Comparison of ENCODE assay signal across 13 cellular contexts in the genomic region with DNA sequence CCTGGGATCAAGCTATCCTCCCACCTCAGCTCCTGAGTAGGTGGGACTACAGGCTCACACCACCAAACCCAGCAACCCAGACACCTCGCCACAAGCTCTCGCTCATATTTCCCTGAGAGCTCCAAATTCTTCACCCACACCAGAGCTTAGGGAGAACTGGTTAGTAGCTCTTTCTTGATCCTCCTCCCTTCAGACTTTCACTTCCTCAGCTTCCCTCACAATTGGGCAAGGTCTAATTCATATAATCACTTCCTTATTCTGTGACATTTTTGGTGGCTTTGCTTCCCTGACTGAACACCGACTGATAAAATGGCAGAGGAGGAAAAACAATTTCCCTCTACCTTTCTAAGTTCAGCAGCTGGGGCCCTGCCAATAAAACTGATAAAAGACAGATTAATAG.
DNase-seq lines count a peak whose midpoint lies in the region; ATAC-seq and TF ChIP-seq lines count a peak whose summit lies in the region.
"Had no signal": no experiment of that assay in that cellular context is flagged by ENCODE, and none has a peak within 500 bp of the region (broad histone marks: within the 10 kb centered on the region; RNA-seq: fewer than 3 reads in every experiment).

No MANE protein-coding gene starts in this region.

- no peak for TF ChIP-seq CTCF in mucosa of descending colon (IDR thresholded peaks at IDR 0.05)
- no peak for TF ChIP-seq CTCF in PC-3 (conservative IDR thresholded peaks at IDR 0.05; ENCODE audit: low read depth, low read length)

- no peaks in the 10 kb centered on the region for H3F3A ChIP-seq in PC-3 (ENCODE audit: low read length, unreplicated experiment)

- peaks cover 0 to 2% (median 0%) of the 10 kb centered on the region in 5 donors for H3K9me3 Mint-ChIP-seq in CD8-positive, alpha-beta memory T cell
- H3K9me3 Mint-ChIP-seq: activated naive CD4-positive, alpha-beta T cell treated with anti-CD3 and anti-CD28 coated beads, Interleukin-2, amount 50 U/mL, for 24 hours had no signal

- H3K9me2 ChIP-seq in Karpas-422 (replicated peaks; ENCODE audit: insufficient read depth, low read length) (no peaks in the 10 kb centered on the region), PC-3 (replicated peaks; ENCODE audit: low read length) (no peaks in the 10 kb centered on the region)

- peaks cover 10 to 41% of the 10 kb centered on the region in 2 donors for H3K27me3 Mint-ChIP-seq in CD8-positive, alpha-beta memory T cell

- H3K27ac Mint-ChIP-seq in CD8-positive, alpha-beta memory T cell = no peak overlapping the region

- BruUV-seq in PC-3 (replicated peaks; lab: Mats Ljungman, UMichigan) = no TSS peak

- H3K9me3 ChIP-seq in Karpas-422 (ENCODE audit: low read length) = no peaks in the 10 kb centered on the region
- no peaks in the 10 kb centered on the region for H3K9me3 ChIP-seq in mucosa of descending colon
- no peaks in the 10 kb centered on the region for H3K9me3 ChIP-seq in CD8-positive, alpha-beta memory T cell (ENCODE audit: low read length)
- no peaks in the 10 kb centered on the region for H3K9me3 ChIP-seq in PC-3 (ENCODE audit: low read length)

- H2AFZ ChIP-seq in Karpas-422 (ENCODE audit: low read length) (no peak overlapping the region; the same call in 1 of the 2 replicates), PC-3 (ENCODE audit: low read length) (no peak overlapping the region)

- H3K4me1 Mint-ChIP-seq in CD8-positive, alpha-beta memory T cell = no peaks in the 10 kb centered on the region
- H3K4me1 Mint-ChIP-seq: activated naive CD4-positive, alpha-beta T cell treated with anti-CD3 and anti-CD28 coated beads, Interleukin-2, amount 50 U/mL, for 24 hours had no signal

- H3K27me3 ChIP-seq in Karpas-422 (ENCODE audit: low read length) (no peaks in the 10 kb centered on the region), PC-3 (ENCODE audit: low read length) (no peaks in the 10 kb centered on the region)
- H3K27me3 ChIP-seq in CD8-positive, alpha-beta memory T cell (ENCODE audit: insufficient read depth, low read length, poor library complexity, severe bottlenecking) = no peaks in the 10 kb centered on the region

- POLR2A ChIA-PET in CD8-positive, alpha-beta memory T cell (lab: Charles Lee) = no interaction called here
- POLR2A ChIA-PET in PC-3 (lab: Charles Lee; ENCODE audit: unreplicated experiment) = no interaction called here

- H3K4me3 ChIP-seq in Karpas-422 (ENCODE audit: low read length) (no peak overlapping the region), mucosa of descending colon (no peak overlapping the region), PC-3 (ENCODE audit: low read length) (no peak overlapping the region)
- no peak overlapping the region for H3K4me3 ChIP-seq in CD8-positive, alpha-beta memory T cell (ENCODE audit: low read length)

- DNase-seq in Karpas-422 = peak; percentile 88
- DNase-seq in mucosa of descending colon = peak in 1 of 3 donors; percentile 5
- no peak for DNase-seq in GOT3 (lab: John Stamatoyannopoulos, UW)
- no peak for DNase-seq in CD8-positive, alpha-beta memory T cell
- no peak for DNase-seq in PC-3
- DNase-seq in Right ventricle myocardium superior = no peak
- DNase-seq: DMS79 treated with DMSO at 0.1 percent for 48 hours, kidney, NCI-H2171, T1000 had no signal

- H3K36me3 ChIP-seq in Karpas-422 (ENCODE audit: insufficient read depth, low read length) (peaks cover 15% of the 10 kb centered on the region; the same call in 1 of the 2 replicates), mucosa of descending colon (ENCODE audit: low read depth) (no peaks in the 10 kb centered on the region), PC-3 (ENCODE audit: low read depth, low read length) (no peaks in the 10 kb centered on the region)
- no peaks in the 10 kb centered on the region for H3K36me3 ChIP-seq in CD8-positive, alpha-beta memory T cell (ENCODE audit: insufficient read depth, low read length)

- intact Hi-C loops in mucosa of descending colon (cut with DNase I, micrococcal nuclease) = no loop called here
- intact Hi-C loops in PC-3 (cut with micrococcal nuclease) = no loop called here
- intact Hi-C loops in Right ventricle myocardium superior (cut with DNase I) = no loop called here

- no peak overlapping the region for H3K4me3 Mint-ChIP-seq in CD8-positive, alpha-beta memory T cell
- H3K4me3 Mint-ChIP-seq: activated naive CD4-positive, alpha-beta T cell treated with anti-CD3 and anti-CD28 coated beads, Interleukin-2, amount 50 U/mL, for 24 hours had no signal

- peak overlapping the region; percentile 74 for H3K27ac ChIP-seq in Karpas-422 (ENCODE audit: low read length)
- H3K27ac ChIP-seq in CD8-positive, alpha-beta memory T cell (ENCODE audit: low read depth, low read length) = no peak overlapping the region
- H3K27ac ChIP-seq in PC-3 (ENCODE audit: low read length) = no peak overlapping the region

- H3K36me3 Mint-ChIP-seq in CD8-positive, alpha-beta memory T cell = peaks cover 0 to 5% (median 3%) of the 10 kb centered on the region in 3 donors
- H3K36me3 Mint-ChIP-seq: activated naive CD4-positive, alpha-beta T cell treated with anti-CD3 and anti-CD28 coated beads, Interleukin-2, amount 50 U/mL, for 24 hours had no signal

- H3K4me1 ChIP-seq in Karpas-422 (ENCODE audit: low read length) = peaks cover 41% of the 10 kb centered on the region
- H3K4me1 ChIP-seq in mucosa of descending colon (ENCODE audit: low read depth) = no peaks in the 10 kb centered on the region
- no peaks in the 10 kb centered on the region for H3K4me1 ChIP-seq in CD8-positive, alpha-beta memory T cell (ENCODE audit: insufficient read depth, low read length)
- H3K4me1 ChIP-seq in PC-3 (ENCODE audit: insufficient read depth, low read length) = no peaks in the 10 kb centered on the region

- H3K9ac ChIP-seq in Karpas-422 (ENCODE audit: low read length) (0 out of 2 replicates have a peak overlapping the region, but pooled peaks have one; percentile 1), PC-3 (ENCODE audit: low read length) (no peak overlapping the region)

- CTCF ChIA-PET in CD8-positive, alpha-beta memory T cell (lab: Charles Lee) = interaction anchor here (1.6 kb wide), 1 partner anchor 32 kb away, joined by 4 read pairs; no protein-coding TSS in a partner anchor
- CTCF ChIA-PET in PC-3 (lab: Charles Lee) = no interaction called here

- ATAC-seq in GM18868 (IDR thresholded peaks at IDR 0.05; ENCODE audit: unreplicated experiment) = peak; percentile 98
- ATAC-seq in HG02610 (IDR thresholded peaks at IDR 0.05; ENCODE audit: unreplicated experiment) = peak; percentile 95
- ATAC-seq in mucosa of descending colon = peak; percentile 30
- no peak for ATAC-seq in PC-3
- ATAC-seq in Right ventricle myocardium superior (ENCODE audit: poor library complexity) = no peak

- H3K4me2 ChIP-seq in Karpas-422 (ENCODE audit: low read depth, low read length, poor library complexity, severe bottlenecking) (peak overlapping the region; percentile 38), PC-3 (ENCODE audit: low read length) (no peak overlapping the region)

- H3K79me2 ChIP-seq in Karpas-422 (ENCODE audit: low read length) (no peaks in the 10 kb centered on the region), PC-3 (ENCODE audit: low read length) (no peaks in the 10 kb centered on the region)

- H4K20me1 ChIP-seq in Karpas-422 (ENCODE audit: insufficient read depth, low read depth, low read length) (no peaks in the 10 kb centered on the region), PC-3 (ENCODE audit: low read length) (no peaks in the 10 kb centered on the region)

Comparison
In these comparisons a context has a peak if more than half of its experiments do, and no peak if none do; other contexts are left out.
1. ATAC-seq: peak in GM18868 (single experiment), HG02610 (single experiment) and mucosa of descending colon (single experiment); none in PC-3 (single experiment) and Right ventricle myocardium superior (single experiment).